25 cellular contexts compared by ENCODE assay signal in genomic region chr17:16974569-16975265, GRCh38. TPM values are rescaled to one million over a fixed set of nuclear protein-coding genes. Genes with fewer than 3 reads are reported as not detected.
DNase-seq lines count a peak whose midpoint lies in the region; ATAC-seq and TF ChIP-seq lines count a peak whose summit lies in the region.
"Had no signal": no experiment of that assay in that cellular context is flagged by ENCODE, and none has a peak within 500 bp of the region (broad histone marks: within the 10 kb centered on the region; RNA-seq: fewer than 3 reads in every experiment).

No MANE protein-coding gene starts in this region.

- WGBS in spleen, 5 donors, result 78 to 89% (median 85%) methylated on average over 6 of the region's 6 CpGs

- no peaks in the 10 kb centered on the region for H3K9me2 ChIP-seq in Karpas-422 (replicated peaks; ENCODE audit: insufficient read depth, low read length)

- H3K36me3 ChIP-seq in Karpas-422 (ENCODE audit: insufficient read depth, low read length) (no peaks in the 10 kb centered on the region), spleen (no peaks in the 10 kb centered on the region)
- H3K36me3 ChIP-seq: pancreas had no signal

- no peak for TF ChIP-seq POLR2A in spleen (IDR thresholded peaks at IDR 0.05)

- in situ Hi-C loops in ACHN (cut with HindIII; ENCODE audit: low pct_ligation_motif_present, low pct_unique_long_range_greater_than_20kb, low sequenced_read_pairs), result no loop called here

- TF ChIP-seq CTCF in spleen (IDR thresholded peaks at IDR 0.05 in 8 of 11, conservative IDR thresholded peaks at IDR 0.05 in 3 of 11), result no peak

- H3K9me3 ChIP-seq in Karpas-422 (ENCODE audit: low read length), result no peaks in the 10 kb centered on the region
- no peaks in the 10 kb centered on the region for H3K9me3 ChIP-seq in T-helper 17 cell (ENCODE audit: control insufficient read depth, low read length, poor library complexity, severe bottlenecking)
- H3K9me3 ChIP-seq in spleen, result no peaks in the 10 kb centered on the region
- H3K9me3 ChIP-seq: pancreas had no signal

- no peak overlapping the region for H2AFZ ChIP-seq in Karpas-422 (ENCODE audit: low read length)

- H3K9ac ChIP-seq in Karpas-422 (ENCODE audit: low read length), result no peak overlapping the region

- H3K79me2 ChIP-seq in Karpas-422 (ENCODE audit: low read length), result no peaks in the 10 kb centered on the region

- H3K27me3 ChIP-seq in Karpas-422 (ENCODE audit: low read length) (peaks cover 3% of the 10 kb centered on the region; the same call in 1 of the 2 replicates), spleen (replicated peaks in 1 of 7) (no peaks in the 10 kb centered on the region)
- H3K27me3 ChIP-seq: pancreas had no signal

- no peak overlapping the region for H3K4me3 Mint-ChIP-seq in T-helper 17 cell
- H3K4me3 Mint-ChIP-seq: activated CD4-positive, alpha-beta T cell treated with anti-CD3 and anti-CD28 coated beads for 36 hours; activated naive CD8-positive, alpha-beta T cell treated with anti-CD3 and anti-CD28 coated beads, Interleukin-2, amount 50 U/mL, for 24 hours; brain; CD14-positive monocyte; natural killer cell had no signal

- ATAC-seq in T-helper 17 cell, result no peak
- ATAC-seq: activated CD4-positive, alpha-beta T cell treated with anti-CD3 and anti-CD28 coated beads for 36 hours; activated naive CD8-positive, alpha-beta T cell treated with anti-CD3 and anti-CD28 coated beads, Interleukin-2, amount 50 U/mL, for 24 hours; natural killer cell; pancreas; sciatic nerve had no signal

- H3K27ac ChIP-seq in Karpas-422 (ENCODE audit: low read length) (peak overlapping the region; percentile 77), spleen (peak overlapping the region in 7 of 8 donors; percentile 40 to 83 (median 75))
- H3K27ac ChIP-seq: pancreas had no signal

- peak overlapping the region; percentile 72 for H3K4me2 ChIP-seq in Karpas-422 (ENCODE audit: low read depth, low read length, poor library complexity, severe bottlenecking)

- peak overlapping the region; percentile 45 for H3K27ac Mint-ChIP-seq in T-helper 17 cell
- H3K27ac Mint-ChIP-seq: activated CD4-positive, alpha-beta T cell treated with anti-CD3 and anti-CD28 coated beads for 36 hours; activated naive CD8-positive, alpha-beta T cell treated with anti-CD3 and anti-CD28 coated beads, Interleukin-2, amount 50 U/mL, for 24 hours; brain; CD14-positive monocyte; natural killer cell had no signal

- H3K36me3 Mint-ChIP-seq in T-helper 17 cell (ENCODE audit: low read depth), result peaks cover 3% of the 10 kb centered on the region
- H3K36me3 Mint-ChIP-seq: brain, CD14-positive monocyte, natural killer cell had no signal

- peaks cover 15% of the 10 kb centered on the region for H3K27me3 Mint-ChIP-seq in T-helper 17 cell
- H3K27me3 Mint-ChIP-seq: activated CD4-positive, alpha-beta T cell treated with anti-CD3 and anti-CD28 coated beads for 36 hours; activated naive CD8-positive, alpha-beta T cell treated with anti-CD3 and anti-CD28 coated beads, Interleukin-2, amount 50 U/mL, for 24 hours had no signal

- DNase-seq in activated CD8-positive, alpha-beta memory T cell treated with anti-CD3 and anti-CD28 coated beads for 24 hours, result peak; percentile 13
- DNase-seq in activated CD8-positive, alpha-beta memory T cell treated with anti-CD3 and anti-CD28 coated beads, Interleukin-2, amount 50 U/mL, for 4 hours, result no peak
- DNase-seq in Karpas-422 (no peak), T-helper 17 cell (no peak), spleen (no peak), NCI-H1105 (lab: John Stamatoyannopoulos, UW) (no peak), pons (ENCODE audit: low spot score) (no peak), ACHN (no peak)
- DNase-seq: activated CD4-positive, alpha-beta T cell treated with anti-CD3 and anti-CD28 coated beads for 36 hours; activated effector memory CD4-positive, alpha-beta T cell treated with anti-CD3 and anti-CD28 coated beads, Interleukin-2, amount 50 U/mL, for 16 hours; activated naive CD8-positive, alpha-beta T cell treated with anti-CD3 and anti-CD28 coated beads, Interleukin-2, amount 50 U/mL, for 24 hours; effector memory CD4-positive, alpha-beta T cell; HCEC 1CT; mesendoderm; natural killer cell; NCI-H1694; pancreas; stimulated activated naive CD4-positive, alpha-beta T cell had no signal

- H3K4me1 ChIP-seq in Karpas-422 (ENCODE audit: low read length) (peaks cover 71% of the 10 kb centered on the region), spleen (peaks cover 0 to 87% (median 23%) of the 10 kb centered on the region in 6 donors)
- H3K4me1 ChIP-seq: pancreas had no signal

- H4K20me1 ChIP-seq in Karpas-422 (ENCODE audit: insufficient read depth, low read depth, low read length), result peaks cover 21% of the 10 kb centered on the region; the same call in 1 of the 2 replicates

- peak overlapping the region; percentile 55; the same call in 1 of the 2 replicates for H3K4me3 ChIP-seq in Karpas-422 (ENCODE audit: low read length)
- no peak overlapping the region for H3K4me3 ChIP-seq in spleen
- H3K4me3 ChIP-seq: pancreas had no signal

- intact Hi-C loops in spleen (cut with DNase I; ENCODE audit: low total_unique reads), result no loop called here

- H3K4me1 Mint-ChIP-seq in T-helper 17 cell, result peaks cover 14% of the 10 kb centered on the region

RNA-seq across cellular contexts. Expression of gene TNFRSF13B, which starts 2.8 kb away (rescaled TPM):
- not detected in 2 replicates for total RNA-seq in Karpas-422 (2014; rRNA removed; shearing (Covaris generic); ENCODE audit: low replicate concordance)
- 1 to 10 TPM in 1 of 2 donors, not detected in 1; 1.1 TPM for total RNA-seq in T-helper 17 cell
- total RNA-seq in spleen, result 10 to 100 TPM; 25.1 to 52.1 (median 40.4) TPM
- 100 to 1,000 TPM in 2 of 3 donors, 10 to 100 TPM in 1; 65.9 to 142 (median 119) TPM for polyA plus RNA-seq in spleen
- total RNA-seq: activated CD4-positive, alpha-beta T cell treated with anti-CD3 and anti-CD28 coated beads for 36 hours; fibroblast of lung; glomerular endothelial cell; M059J; RPMI7951; sciatic nerve had no signal
- polyA plus RNA-seq: fibroblast of lung, pancreas had no signal

Comparison
In these comparisons a context has a peak if more than half of its experiments do, and no peak if none do; other contexts are left out.
1. RNA of gene TNFRSF13B, which starts 2.8 kb away (total RNA-seq): 25.1 to 52.1 TPM in spleen; 1.1 TPM in T-helper 17 cell and not detected in Karpas-422; every median in the first group is over 10 times any median in the second.